In genomic region chr11:118437736-118438125, GRCh38 we compare ENCODE assay signal across 8 cellular contexts. TPM values are rescaled to one million over a fixed set of nuclear protein-coding genes. Genes with fewer than 3 reads are reported as not detected.
DNase-seq lines count a peak whose midpoint lies in the region; ATAC-seq and TF ChIP-seq lines count a peak whose summit lies in the region.

No MANE protein-coding gene starts in this region.

- TF ChIP-seq CTCF in WI38 (IDR thresholded peaks at IDR 0.05; ENCODE audit: low read depth, low read length) (no peak), thyroid gland (IDR thresholded peaks at IDR 0.05) (no peak)

- intact Hi-C loops in thyroid gland (cut with DNase I): loop anchor here (2.0 kb wide), 1 partner anchor 37 kb away; the partner anchor contains the start of gene ATP5MG

- H3K27me3 ChIP-seq in muscle layer of duodenum (ENCODE audit: low read depth, low read length) (no peaks in the 10 kb centered on the region), thyroid gland (no peaks in the 10 kb centered on the region)

- H3K9me3 ChIP-seq in muscle layer of duodenum (ENCODE audit: control insufficient read depth in 1 of 2, low read length in 2 of 2) (no peaks in the 10 kb centered on the region), thyroid gland (no peaks in the 10 kb centered on the region)

- no peak for TF ChIP-seq POLR2A in thyroid gland (IDR thresholded peaks at IDR 0.05)

- WGBS in thyroid gland, 2 donors: 3 to 10% methylated on average over 5 of the region's 5 CpGs

- H3K4me3 ChIP-seq in WI38 (ENCODE audit: low read depth, low read length) (peak overlapping the region; percentile 89), muscle layer of duodenum (ENCODE audit: low read depth in 1 of 2, low read length in 2 of 2) (peak overlapping the region; percentile 65 to 94), thyroid gland (replicated peaks in 1 of 3) (peak overlapping the region in 2 of 3 donors; percentile 79 to 95)

- ATAC-seq in HG03108 (IDR thresholded peaks at IDR 0.05; ENCODE audit: unreplicated experiment): no peak

- H3K4me1 ChIP-seq in muscle layer of duodenum (ENCODE audit: control insufficient read depth in 1 of 2, insufficient read depth in 2 of 2, low read length in 2 of 2): peaks cover 16 to 49% of the 10 kb centered on the region in 2 donors
- peaks cover 22 to 49% of the 10 kb centered on the region in 2 donors for H3K4me1 ChIP-seq in thyroid gland

- H3K36me3 ChIP-seq in muscle layer of duodenum (ENCODE audit: control insufficient read depth in 1 of 2, insufficient read depth in 2 of 2, low read length in 2 of 2) (no peaks in the 10 kb centered on the region), thyroid gland (no peaks in the 10 kb centered on the region)

- DNase-seq in C1 segment of cervical spinal cord (lab: John Stamatoyannopoulos, UW) (peak in 9 of 14 donors; percentile 11 to 56 (median 32)), HuH-7.5 (ENCODE audit: low spot score) (peak; percentile 58), thyroid gland (peak; percentile 15 to 23), H4 (ENCODE audit: low spot score) (no peak)
- peak; percentile 10 for DNase-seq in effector CD8-positive, alpha-beta T cell (lab: John Stamatoyannopoulos, UW)

- H3K27ac ChIP-seq in muscle layer of duodenum (ENCODE audit: low read length) (peak overlapping the region; percentile 83), thyroid gland (peak overlapping the region; percentile 71 to 91 (median 91))

RNA-seq across cellular contexts. Expression of gene KMT2A, which starts 1.4 kb away (rescaled TPM):
- total RNA-seq in thyroid gland: 100 to 1,000 TPM in 2 of 4 donors, 10 to 100 TPM in 2; 74.5 to 175 (median 90.8) TPM
- total RNA-seq in H4 (2014; rRNA removed; shearing (Covaris generic)): 11.9 and 15.2 TPM in 2 replicates

RNA-seq across cellular contexts. Expression of gene ATP5MG, which starts 36.3 kb away (rescaled TPM):
- 100 to 1,000 TPM in 2 of 4 donors, 10 to 100 TPM in 2; 63.9 to 716 (median 170) TPM for total RNA-seq in thyroid gland
- 59.3 and 94.8 TPM in 2 replicates for total RNA-seq in H4 (2014; rRNA removed; shearing (Covaris generic))
